In genomic region chr5:178940569-178941360, GRCh38 we compare ENCODE assay signal across 7 cellular contexts. TPM values are rescaled to one million over a fixed set of nuclear protein-coding genes. Genes with fewer than 3 reads are reported as not detected.
DNase-seq lines count a peak whose midpoint lies in the region; ATAC-seq lines count a peak whose summit lies in the region.

Gene ZNF454 (plus strand): TSS chr5:178941198. CDS start chr5:178942792, 1,594 bp downstream.

- DNase-seq in NCI-H446 (lab: John Stamatoyannopoulos, UW): peak; percentile 5 to 55
- DNase-seq in epithelial cell of prostate (ENCODE audit: low read depth, low spot score): peak; percentile 64
- peak; percentile 93 for DNase-seq in mesenteric fat pad (ENCODE audit: low spot score)
- peak; percentile 94 for DNase-seq in ureter (ENCODE audit: low spot score)
- DNase-seq in NCI-H2081 (lab: John Stamatoyannopoulos, UW): no peak

- no peak within 1 kb of the TSS for H3K27ac ChIP-seq in epithelial cell of prostate

- ATAC-seq in HG02798 (IDR thresholded peaks at IDR 0.05; ENCODE audit: poor library complexity, unreplicated experiment) (no peak), GM19452 (IDR thresholded peaks at IDR 0.05; ENCODE audit: unreplicated experiment) (no peak)

RNA-seq across cellular contexts. Expression of gene ZNF454, which starts in this region (rescaled TPM):
- total RNA-seq in mesenteric fat pad (1.8 TPM), ureter (4.9 TPM)

Comparison
In these comparisons a context has a peak if more than half of its experiments do, and no peak if none do; other contexts are left out.
1. DNase-seq: peak in NCI-H446 (2 of 2), epithelial cell of prostate (single experiment), mesenteric fat pad (single experiment) and ureter (single experiment); none in NCI-H2081 (0 of 2).